In genomic region chr16:28263305-28263704, GRCh38 we compare ENCODE assay signal across 1 cellular context.
TF ChIP-seq lines count a peak whose summit lies in the region.

No MANE protein-coding gene starts in this region.

TF ChIP-seq in HEK293, 187 proteins besides CTCF, POLR2A, EP300 and RAD21 (continued from another document):
- TF ChIP-seq BCL6B (tag by site-specific recombination; IDR thresholded peaks at IDR 0.05) (no peak), ZBTB11 (tag by site-specific recombination; conservative IDR thresholded peaks at IDR 0.05; ENCODE audit: low read depth) (no peak), KLF9 (tag by site-specific recombination; IDR thresholded peaks at IDR 0.05; ENCODE audit: low read depth) (no peak)
